In genomic region chr1:25232866-25233784, GRCh38 we compare ENCODE assay signal across 8 cellular contexts. TPM values are rescaled to one million over a fixed set of nuclear protein-coding genes. Genes with fewer than 3 reads are reported as not detected.
DNase-seq lines count a peak whose midpoint lies in the region; ATAC-seq and TF ChIP-seq lines count a peak whose summit lies in the region.

No MANE protein-coding gene starts in this region.

- H3K27me3 ChIP-seq in ACC112 (ENCODE audit: insufficient read depth, low read length) (no peaks in the 10 kb centered on the region), stomach (no peaks in the 10 kb centered on the region)

- TF ChIP-seq CTCF in GM13977 (IDR thresholded peaks at IDR 0.05; ENCODE audit: extremely low read depth, insufficient read depth, missing control alignments) (no peak), stomach (IDR thresholded peaks at IDR 0.05) (no peak)

- H2AFZ ChIP-seq in ACC112 (ENCODE audit: low read length, unreplicated experiment) = peak overlapping the region; percentile 83

- peak overlapping the region; percentile 66 for H3K27ac ChIP-seq in ACC112 (ENCODE audit: low read depth, low read length)
- H3K27ac ChIP-seq in stomach = peak overlapping the region; percentile 91 to 98 (median 94)

- H3K4me3 ChIP-seq in ACC112 (ENCODE audit: low read depth, low read length) (peak overlapping the region; percentile 97), stomach (peak overlapping the region; percentile 65 to 98 (median 84))

- intact Hi-C loops in stomach (cut with DNase I; ENCODE audit: low total_unique reads) = no loop called here

- H3K36me3 ChIP-seq in ACC112 (ENCODE audit: insufficient read depth, low read length) (peaks cover 6% of the 10 kb centered on the region), stomach (peaks cover 8 to 40% (median 27%) of the 10 kb centered on the region in 4 donors)

- in situ Hi-C loops in GM13977 (cut with MboI; ENCODE audit: low pct_unique_long_range_greater_than_20kb, low sequenced_read_pairs, unreplicated experiment) = no loop called here

- peaks cover 40% of the 10 kb centered on the region for H3K79me2 ChIP-seq in ACC112 (ENCODE audit: control insufficient read depth, insufficient read depth, low read length, unreplicated experiment)

- H3K4me1 ChIP-seq in ACC112 (ENCODE audit: control insufficient read depth, insufficient read depth, low read length, unreplicated experiment) = peaks cover 27% of the 10 kb centered on the region
- H3K4me1 ChIP-seq in stomach = peaks cover 18 to 68% (median 54%) of the 10 kb centered on the region in 4 donors

- no peak for TF ChIP-seq EP300 in stomach (IDR thresholded peaks at IDR 0.05)

- peak; percentile 55 for ATAC-seq in HG03095 (IDR thresholded peaks at IDR 0.05; ENCODE audit: unreplicated experiment)

- DNase-seq in GM13977 (ENCODE audit: low spot score) = peak; percentile 76
- peak; percentile 84 for DNase-seq in NCI-H82 (lab: John Stamatoyannopoulos, UW)
- peak; percentile 74 for DNase-seq in activated CD8-positive, alpha-beta memory T cell treated with anti-CD3 and anti-CD28 coated beads for 24 hours
- peak; percentile 97 to 99 for DNase-seq in erythroblast (lab: John Stamatoyannopoulos, UW)
- DNase-seq in mucosa of gallbladder (ENCODE audit: low spot score) = peak; percentile 81
- DNase-seq in stomach = peak; percentile 68

- TF ChIP-seq POLR2A in erythroblast (IDR thresholded peaks at IDR 0.05; ENCODE audit: low read length) = peak; percentile 86
- no peak for TF ChIP-seq POLR2A in stomach (IDR thresholded peaks at IDR 0.05)

- WGBS in stomach, 5 donors = 21 to 24% (median 23%) methylated on average over 13 of the region's 13 CpGs

- H3K9me3 ChIP-seq in stomach = no peaks in the 10 kb centered on the region

RNA-seq across cellular contexts. Expression of gene SYF2, which starts 0.8 kb away (rescaled TPM):
- total RNA-seq in mucosa of gallbladder (54.9 TPM), stomach (10 to 100 TPM; 17.9 to 57.3 (median 29.8) TPM)
- 100 to 1,000 TPM in 1 of 3 donors, 10 to 100 TPM in 2; 71.1 to 146 (median 85.2) TPM for polyA plus RNA-seq in stomach

RNA-seq across cellular contexts. Expression of gene RSRP1, which starts 14.1 kb away (rescaled TPM):
- total RNA-seq in mucosa of gallbladder (192 TPM), stomach (100 to 1,000 TPM in 4 of 5 donors, 10 to 100 TPM in 1; 95.8 to 476 (median 158) TPM)
- 100 to 1,000 TPM in 1 of 3 donors, 10 to 100 TPM in 2; 12.8 to 211 (median 44.2) TPM for polyA plus RNA-seq in stomach

RNA-seq across cellular contexts. Expression of gene RHD, which starts 39.2 kb away (rescaled TPM):
- not detected for total RNA-seq in mucosa of gallbladder
- under 1 TPM in 1 of 5 donors, not detected in 4; 0.18 TPM for total RNA-seq in stomach
- polyA plus RNA-seq in stomach = not detected

Comparison
In these comparisons a context has a peak if more than half of its experiments do, and no peak if none do; other contexts are left out.
1. Peak in every context shown above with its lines: DNase-seq, ATAC-seq, H3K4me3 ChIP-seq and H3K27ac ChIP-seq.